In the genomic region with DNA sequence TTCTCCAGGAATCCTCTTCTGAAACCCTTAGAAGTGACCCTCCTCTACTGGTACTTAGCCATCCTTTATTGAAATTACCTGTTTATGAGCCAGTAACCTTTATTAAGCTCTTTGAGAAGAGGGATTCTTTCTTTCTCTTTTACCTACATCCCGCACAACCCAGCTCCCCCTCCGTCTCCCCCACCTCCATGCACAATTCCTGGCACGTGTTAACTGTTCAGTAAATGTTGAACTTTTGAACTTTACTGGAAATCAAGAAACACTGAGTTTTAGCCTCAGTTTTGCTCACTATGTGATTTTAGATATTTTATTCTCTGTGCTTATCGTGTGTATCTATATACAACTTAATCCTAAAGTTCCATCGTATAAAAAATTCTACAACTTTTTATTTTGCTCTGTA, we compare ENCODE assay signal across 8 cellular contexts. TPM values are rescaled to one million over a fixed set of nuclear protein-coding genes. Genes with fewer than 3 reads are reported as not detected.
DNase-seq lines count a peak whose midpoint lies in the region; ATAC-seq, FAIRE-seq and TF ChIP-seq lines count a peak whose summit lies in the region.

No MANE protein-coding gene starts in this region.

- peak overlapping the region; percentile 99 for H3K27ac Mint-ChIP-seq in stimulated activated naive CD8-positive, alpha-beta T cell treated with anti-CD3 and anti-CD28 coated beads, Interleukin-15, Interleukin-2, amounts not matched to agents 100 ng/mL and 50 ng/mL, for 24 hours
- peak overlapping the region; percentile 98 for H3K27ac Mint-ChIP-seq in astrocyte (ENCODE audit: unreplicated experiment)

- peak overlapping the region; percentile 35 for H3K27ac ChIP-seq in astrocyte (ENCODE audit: low read depth, low read length)

- TF ChIP-seq CTCF in astrocyte (IDR thresholded peaks at IDR 0.05; ENCODE audit: insufficient read depth, low read depth, low read length), result no peak

- no peak for DNase-seq in stimulated activated naive CD8-positive, alpha-beta T cell treated with anti-CD3 and anti-CD28 coated beads, Interleukin-15, Interleukin-2, amounts not matched to agents 100 U/mL and 50 U/mL, for 24 hours
- DNase-seq in astrocyte (ENCODE audit: low read depth) (peak; percentile 16), lung microvascular endothelial cell (ENCODE audit: low read depth in 2 of 2) (peak; percentile 35 to 70), COLO829 (ENCODE audit: low spot score) (no peak), NCI-H1436 treated with DMSO at 0.1 percent for 48 hours (lab: John Stamatoyannopoulos, UW) (no peak)

- no peak overlapping the region for H2AFZ ChIP-seq in astrocyte (ENCODE audit: low read depth, low read length)

- peak overlapping the region; percentile 90 for H3K4me3 ChIP-seq in astrocyte (ENCODE audit: insufficient read depth, low read depth, low read length)

- H3K27me3 ChIP-seq in astrocyte (ENCODE audit: insufficient read depth, low read length), result no peaks in the 10 kb centered on the region

- peaks cover 3% of the 10 kb centered on the region for H3K36me3 ChIP-seq in astrocyte (ENCODE audit: insufficient read depth, low read length)

- peak overlapping the region; percentile 82 for H3K4me2 ChIP-seq in astrocyte (ENCODE audit: low read length)

- H3K4me1 Mint-ChIP-seq in stimulated activated naive CD8-positive, alpha-beta T cell treated with anti-CD3 and anti-CD28 coated beads, Interleukin-15, Interleukin-2, amounts not matched to agents 100 ng/mL and 50 ng/mL, for 24 hours (ENCODE audit: low read depth), result peaks cover 60% of the 10 kb centered on the region
- H3K4me1 Mint-ChIP-seq in astrocyte (ENCODE audit: low read depth, unreplicated experiment), result peaks cover 4% of the 10 kb centered on the region

- no peaks in the 10 kb centered on the region for H3K27me3 Mint-ChIP-seq in stimulated activated naive CD8-positive, alpha-beta T cell treated with anti-CD3 and anti-CD28 coated beads, Interleukin-15, Interleukin-2, amounts not matched to agents 100 ng/mL and 50 ng/mL, for 24 hours
- H3K27me3 Mint-ChIP-seq in astrocyte (ENCODE audit: low read depth, unreplicated experiment), result no peaks in the 10 kb centered on the region

- peaks cover 13% of the 10 kb centered on the region for H3K4me1 ChIP-seq in astrocyte (ENCODE audit: insufficient read depth, low read length)

- peaks cover 34% of the 10 kb centered on the region for H4K20me1 ChIP-seq in astrocyte (ENCODE audit: insufficient read depth, low read length)

- no peak for FAIRE-seq in astrocyte (lab: Jason Lieb, UNC)

- peak overlapping the region; percentile 95 for H3K4me3 Mint-ChIP-seq in stimulated activated naive CD8-positive, alpha-beta T cell treated with anti-CD3 and anti-CD28 coated beads, Interleukin-15, Interleukin-2, amounts not matched to agents 100 ng/mL and 50 ng/mL, for 24 hours
- peak overlapping the region; percentile 99 for H3K4me3 Mint-ChIP-seq in astrocyte (ENCODE audit: unreplicated experiment)

- H3K9ac ChIP-seq in astrocyte (ENCODE audit: low read length), result peak overlapping the region; percentile 96

- no peak for ATAC-seq in stimulated activated naive CD8-positive, alpha-beta T cell treated with anti-CD3 and anti-CD28 coated beads, Interleukin-15, Interleukin-2, amounts not matched to agents 100 U/mL and 50 U/mL, for 24 hours
- no peak for ATAC-seq in esophagus mucosa
- no peak for ATAC-seq in HG03175 (IDR thresholded peaks at IDR 0.05; ENCODE audit: unreplicated experiment)

- peaks cover 41% of the 10 kb centered on the region for H3K36me3 Mint-ChIP-seq in stimulated activated naive CD8-positive, alpha-beta T cell treated with anti-CD3 and anti-CD28 coated beads, Interleukin-15, Interleukin-2, amounts not matched to agents 100 ng/mL and 50 ng/mL, for 24 hours (ENCODE audit: low read depth)
- peaks cover 3% of the 10 kb centered on the region for H3K36me3 Mint-ChIP-seq in astrocyte (ENCODE audit: low read depth, unreplicated experiment)

- H3K79me2 ChIP-seq in astrocyte (ENCODE audit: insufficient read depth, low read length), result peaks cover 80% of the 10 kb centered on the region

- H3K9me3 Mint-ChIP-seq in stimulated activated naive CD8-positive, alpha-beta T cell treated with anti-CD3 and anti-CD28 coated beads, Interleukin-15, Interleukin-2, amounts not matched to agents 100 ng/mL and 50 ng/mL, for 24 hours, result no peaks in the 10 kb centered on the region
- no peaks in the 10 kb centered on the region for H3K9me3 Mint-ChIP-seq in astrocyte (ENCODE audit: unreplicated experiment)

- H3K9me3 ChIP-seq in astrocyte (ENCODE audit: insufficient read depth, low read depth, low read length), result no peaks in the 10 kb centered on the region

RNA-seq across cellular contexts. Expression of a gene that starts 1.8 kb away (rescaled TPM):
- 95.3 and 105 TPM in 2 replicates for total RNA-seq in astrocyte
- total RNA-seq in lung microvascular endothelial cell, result 37.5 and 44.8 TPM in 2 replicates
- total RNA-seq in esophagus mucosa, result 21.8 TPM

RNA-seq across cellular contexts. Expression of a gene that starts 2.1 kb away (rescaled TPM):
- 4.2 and 7.9 TPM in 2 replicates for total RNA-seq in astrocyte
- 5.4 and 5.7 TPM in 2 replicates for total RNA-seq in lung microvascular endothelial cell
- total RNA-seq in esophagus mucosa, result 4.3 TPM

Comparison
In these comparisons a context has a peak if more than half of its experiments do, and no peak if none do; other contexts are left out.
1. DNase-seq: peak in astrocyte (single experiment) and lung microvascular endothelial cell (2 of 2); none in stimulated activated naive CD8-positive, alpha-beta T cell treated with anti-CD3 and anti-CD28 coated beads, Interleukin-15, Interleukin-2, amounts not matched to agents 100 U/mL and 50 U/mL, for 24 hours (single experiment), COLO829 (single experiment) and NCI-H1436 treated with DMSO at 0.1 percent for 48 hours (single experiment).